In genomic region chr4:152696764-152697250, GRCh38 we compare ENCODE assay signal across 9 cellular contexts. TPM values are rescaled to one million over a fixed set of nuclear protein-coding genes. Genes with fewer than 3 reads are reported as not detected.
A peak's percentile ranks its signal among the peaks of the same experiment; 100 is the strongest.
DNase-seq lines count a peak whose midpoint lies in the region; ATAC-seq and FAIRE-seq lines count a peak whose summit lies in the region.
"Had no signal": no experiment of that assay in that cellular context is flagged by ENCODE, and none has a peak within 500 bp of the region (broad histone marks: within the 10 kb centered on the region; RNA-seq: fewer than 3 reads in every experiment).

No MANE protein-coding gene starts in this region.

- no peaks in the 10 kb centered on the region for H3K36me3 Mint-ChIP-seq in T-cell
- H3K36me3 Mint-ChIP-seq in central memory CD8-positive, alpha-beta T cell (ENCODE audit: insufficient read depth) = no peaks in the 10 kb centered on the region

- no peaks in the 10 kb centered on the region for H3K36me3 ChIP-seq in small intestine (ENCODE audit: control insufficient read depth in 2 of 2, insufficient read depth in 2 of 2, low read length in 2 of 2)

- H3K4me1 Mint-ChIP-seq in T-cell = peaks cover 0 to 19% (median 15%) of the 10 kb centered on the region in 3 donors
- peaks cover 16% of the 10 kb centered on the region for H3K4me1 Mint-ChIP-seq in central memory CD8-positive, alpha-beta T cell

- FAIRE-seq in small intestine (lab: Jason Lieb, UNC) = no peak

- 12 to 35% (median 12%) methylated on average over 5 of the region's 5 CpGs for WGBS in small intestine, 3 donors

- peak; percentile 100 for ATAC-seq in GM19023 (IDR thresholded peaks at IDR 0.05; ENCODE audit: unreplicated experiment)
- peak; percentile 94 for ATAC-seq in HG02943 (IDR thresholded peaks at IDR 0.05; ENCODE audit: low read depth, unreplicated experiment)
- ATAC-seq in T-cell (replicated peaks in 1 of 4) = peak; percentile 89 to 98 (median 96)
- peak; percentile 99 for ATAC-seq in central memory CD8-positive, alpha-beta T cell (replicated peaks; ENCODE audit: extremely low read depth, poor library complexity, severe bottlenecking)

- H3K4me1 ChIP-seq in small intestine (ENCODE audit: control insufficient read depth in 2 of 2, insufficient read depth in 1 of 2, low read depth in 1 of 2, low read length in 1 of 2) = peaks cover 0 to 4% of the 10 kb centered on the region in 2 donors
- H3K4me1 ChIP-seq: parathyroid adenoma had no signal

- H3K4me3 ChIP-seq in small intestine (ENCODE audit: low read depth in 1 of 2, low read length in 2 of 2) = no peak overlapping the region

- no peaks in the 10 kb centered on the region for H3K27me3 ChIP-seq in small intestine (ENCODE audit: control insufficient read depth in 2 of 2, insufficient read depth in 2 of 2, low read length in 2 of 2)

- CTCF ChIA-PET in T-cell (lab: Charles Lee) = no interaction called here

- H3K4me3 Mint-ChIP-seq in T-cell = no peak overlapping the region
- no peak overlapping the region for H3K4me3 Mint-ChIP-seq in central memory CD8-positive, alpha-beta T cell

- DNase-seq in T-cell (peak in 32 of 34 experiments; percentile 17 to 64 (median 37)), small intestine (peak; percentile 59), NCI-H1417 (lab: John Stamatoyannopoulos, UW) (no peak), NCI-H187 (lab: John Stamatoyannopoulos, UW) (no peak), D341Med (ENCODE audit: low spot score) (no peak)
- DNase-seq in central memory CD8-positive, alpha-beta T cell (ENCODE audit: low spot score in 2 of 2) = peak; percentile 33 to 65

- H3K9me3 Mint-ChIP-seq in T-cell = no peaks in the 10 kb centered on the region
- H3K9me3 Mint-ChIP-seq in central memory CD8-positive, alpha-beta T cell = no peaks in the 10 kb centered on the region

- H3K27ac Mint-ChIP-seq in T-cell = peak overlapping the region; percentile 1 to 59
- H3K27ac Mint-ChIP-seq in central memory CD8-positive, alpha-beta T cell (ENCODE audit: low read depth) = peak overlapping the region; percentile 26

- peak overlapping the region in 1 of 2 donors; percentile 67 for H3K27ac ChIP-seq in small intestine (ENCODE audit: low read depth in 1 of 2, low read length in 1 of 2)
- H3K27ac ChIP-seq: parathyroid adenoma had no signal

- POLR2A ChIA-PET in T-cell (lab: Charles Lee) = no interaction called here

- H3K27me3 Mint-ChIP-seq in T-cell = peaks cover 0 to 2% of the 10 kb centered on the region in 2 donors
- no peaks in the 10 kb centered on the region for H3K27me3 Mint-ChIP-seq in central memory CD8-positive, alpha-beta T cell

- no peaks in the 10 kb centered on the region for H3K9me3 ChIP-seq in small intestine (ENCODE audit: control insufficient read depth, low read depth)

RNA-seq across cellular contexts. Expression of gene TMEM154, which starts 17.0 kb away (rescaled TPM):
- 10 to 100 TPM; 19.3 to 28.5 (median 24.6) TPM for total RNA-seq in T-cell
- 1 to 10 TPM in 1 of 3 donors, under 1 TPM in 2; under 0.01 to 3.8 (median 0.95) TPM for polyA plus RNA-seq in small intestine

Comparison
In these comparisons a context has a peak if more than half of its experiments do, and no peak if none do; other contexts are left out.
1. DNase-seq: peak in T-cell (32 of 34), central memory CD8-positive, alpha-beta T cell (2 of 2) and small intestine (single experiment); none in NCI-H1417 (0 of 3), NCI-H187 (0 of 2) and D341Med (single experiment).
2. Peak in every context shown above with its lines, with median percentiles within 50 percentile points of each other: ATAC-seq.